ENCODE assay signal across 8 cellular contexts in the genomic region with DNA sequence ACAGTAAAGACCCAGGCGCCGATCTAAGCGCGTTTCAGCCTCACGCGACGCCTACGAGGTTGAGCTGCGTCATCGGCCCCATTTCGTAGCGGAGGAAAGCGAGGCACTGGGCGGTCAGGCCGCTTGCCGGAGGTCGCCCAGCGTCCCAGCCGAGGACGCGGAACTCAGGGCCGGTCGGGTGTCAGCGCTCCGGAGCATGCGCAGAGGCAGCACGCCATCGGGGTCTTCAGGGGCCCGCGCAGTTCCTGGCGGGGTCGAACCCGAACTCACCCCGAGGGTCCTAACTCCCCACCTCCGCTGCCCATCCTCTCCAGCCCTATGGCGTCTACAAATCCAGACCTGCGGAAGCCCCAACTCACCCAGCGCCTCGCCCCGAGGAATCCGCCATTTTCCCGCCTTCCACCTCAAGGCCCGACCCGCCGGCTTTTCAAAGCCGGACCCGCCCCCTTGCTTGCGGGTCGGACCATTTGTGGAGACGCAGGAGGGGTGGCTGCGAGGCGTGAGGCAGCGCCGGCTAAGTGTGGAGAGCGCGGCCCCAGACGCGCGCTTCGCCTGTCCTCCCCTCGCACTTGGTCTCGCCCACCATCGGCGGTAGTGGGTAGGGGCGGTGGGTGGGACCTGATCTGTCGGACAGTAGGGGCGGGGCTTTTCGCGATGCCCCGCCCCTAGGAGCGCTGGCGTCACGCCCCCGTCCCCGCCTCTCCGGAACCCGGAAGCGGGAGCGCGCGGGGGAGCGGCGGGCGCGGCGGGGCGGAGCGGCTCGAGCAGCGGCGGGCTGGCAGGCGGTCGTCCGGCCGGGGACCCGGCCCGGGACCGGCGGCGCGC. TPM values are rescaled to one million over a fixed set of nuclear protein-coding genes. Genes with fewer than 3 reads are reported as not detected.
A peak's percentile ranks its signal among the peaks of the same experiment; 100 is the strongest.
DNase-seq lines count a peak whose midpoint lies in the region; ATAC-seq and TF ChIP-seq lines count a peak whose summit lies in the region.

Gene HAUS8, minus strand, starts transcription at position 418 of the 825 bp plus-strand sequence. Its CDS starts 30 bp downstream, at position 388.
A gene with protein sequence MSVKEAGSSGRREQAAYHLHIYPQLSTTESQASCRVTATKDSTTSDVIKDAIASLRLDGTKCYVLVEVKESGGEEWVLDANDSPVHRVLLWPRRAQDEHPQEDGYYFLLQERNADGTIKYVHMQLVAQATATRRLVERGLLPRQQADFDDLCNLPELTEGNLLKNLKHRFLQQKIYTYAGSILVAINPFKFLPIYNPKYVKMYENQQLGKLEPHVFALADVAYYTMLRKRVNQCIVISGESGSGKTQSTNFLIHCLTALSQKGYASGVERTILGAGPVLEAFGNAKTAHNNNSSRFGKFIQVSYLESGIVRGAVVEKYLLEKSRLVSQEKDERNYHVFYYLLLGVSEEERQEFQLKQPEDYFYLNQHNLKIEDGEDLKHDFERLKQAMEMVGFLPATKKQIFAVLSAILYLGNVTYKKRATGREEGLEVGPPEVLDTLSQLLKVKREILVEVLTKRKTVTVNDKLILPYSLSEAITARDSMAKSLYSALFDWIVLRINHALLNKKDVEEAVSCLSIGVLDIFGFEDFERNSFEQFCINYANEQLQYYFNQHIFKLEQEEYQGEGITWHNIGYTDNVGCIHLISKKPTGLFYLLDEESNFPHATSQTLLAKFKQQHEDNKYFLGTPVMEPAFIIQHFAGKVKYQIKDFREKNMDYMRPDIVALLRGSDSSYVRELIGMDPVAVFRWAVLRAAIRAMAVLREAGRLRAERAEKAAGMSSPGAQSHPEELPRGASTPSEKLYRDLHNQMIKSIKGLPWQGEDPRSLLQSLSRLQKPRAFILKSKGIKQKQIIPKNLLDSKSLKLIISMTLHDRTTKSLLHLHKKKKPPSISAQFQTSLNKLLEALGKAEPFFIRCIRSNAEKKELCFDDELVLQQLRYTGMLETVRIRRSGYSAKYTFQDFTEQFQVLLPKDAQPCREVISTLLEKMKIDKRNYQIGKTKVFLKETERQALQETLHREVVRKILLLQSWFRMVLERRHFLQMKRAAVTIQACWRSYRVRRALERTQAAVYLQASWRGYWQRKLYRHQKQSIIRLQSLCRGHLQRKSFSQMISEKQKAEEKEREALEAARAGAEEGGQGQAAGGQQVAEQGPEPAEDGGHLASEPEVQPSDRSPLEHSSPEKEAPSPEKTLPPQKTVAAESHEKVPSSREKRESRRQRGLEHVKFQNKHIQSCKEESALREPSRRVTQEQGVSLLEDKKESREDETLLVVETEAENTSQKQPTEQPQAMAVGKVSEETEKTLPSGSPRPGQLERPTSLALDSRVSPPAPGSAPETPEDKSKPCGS (N-terminal part only) (plus strand): TSS at position 743 of the 825 bp plus-strand sequence. CDS start 25,941 bp downstream, outside the sequence.

- no peak for TF ChIP-seq CTCF in BJ (IDR thresholded peaks at IDR 0.05; ENCODE audit: insufficient read depth, low read depth, low read length)

- no peaks in the 10 kb centered on the region for H3K36me3 ChIP-seq in BJ (ENCODE audit: control insufficient read depth, insufficient read depth, low read length)

- CTCF ChIA-PET in BJ (lab: Yijun Ruan, JAX): interaction anchor here (1.3 to 2.4 kb wide), 3 partner anchors 9 to 207 kb away, joined by 3 to 11 read pairs (median 3); partner anchors contain the start of gene ANKLE1

- H3K4me3 ChIP-seq in BJ (ENCODE audit: low read depth, low read length): peak within 1 kb of the TSS; percentile 95

- POLR2A ChIA-PET in BJ (lab: Charles Lee): no interaction called here

- H3K27ac ChIP-seq in cingulate gyrus (ENCODE audit: low read depth, low read length): peak within 1 kb of the TSS; percentile 88

- ATAC-seq in GM19324 (IDR thresholded peaks at IDR 0.05; ENCODE audit: low FRiP score, unreplicated experiment) (peak; percentile 80), HG03460 (IDR thresholded peaks at IDR 0.05; ENCODE audit: unreplicated experiment) (peak; percentile 59)

- no peaks in the 10 kb centered on the region for H3K27me3 ChIP-seq in BJ (ENCODE audit: control insufficient read depth, insufficient read depth, low read length)

- DNase-seq in BJ (ENCODE audit: low read depth) (peak; percentile 93), NCI-H526 (lab: John Stamatoyannopoulos, UW) (peak; percentile 88 to 97), kidney glomerular epithelial cell (lab: John Stamatoyannopoulos, UW) (peak; percentile 98)
- DNase-seq in activated CD4-positive, alpha-beta T cell treated with anti-CD3 and anti-CD28 coated beads for 4 hours: peak; percentile 99 to 100
- DNase-seq in stimulated activated CD4-positive, alpha-beta T cell treated with anti-CD3 and anti-CD28 coated beads, Interleukin-15, amount 100 ng/mL, for 48 hours (ENCODE audit: low read depth in 2 of 2): peak; percentile 99 to 100

RNA-seq across cellular contexts. Expression of gene HAUS8, which starts in this region (rescaled TPM):
- 11.0 and 14.0 TPM in 2 replicates for polyA plus RNA-seq in BJ (2011; rRNA removed)
- polyA minus RNA-seq in BJ (2011; rRNA and poly(A)+ RNA removed): 4.9 and 5.0 TPM in 2 replicates

RNA-seq across cellular contexts. Expression of the second gene that starts in this region (rescaled TPM):
- 26.5 and 40.8 TPM in 2 replicates for polyA plus RNA-seq in BJ (2011; rRNA removed)
- 106 and 110 TPM in 2 replicates for polyA minus RNA-seq in BJ (2011; rRNA and poly(A)+ RNA removed)

Comparison
In these comparisons a context has a peak if more than half of its experiments do, and no peak if none do; other contexts are left out.
1. Peak in every context shown above with its lines: DNase-seq, ATAC-seq, H3K4me3 ChIP-seq and H3K27ac ChIP-seq.